25 cellular contexts compared by ENCODE assay signal in genomic region chr1:15122331-15122730, GRCh38. TPM values are rescaled to one million over a fixed set of nuclear protein-coding genes. Genes with fewer than 3 reads are reported as not detected.
DNase-seq lines count a peak whose midpoint lies in the region; ATAC-seq and TF ChIP-seq lines count a peak whose summit lies in the region.
"Had no signal": no experiment of that assay in that cellular context is flagged by ENCODE, and none has a peak within 500 bp of the region (broad histone marks: within the 10 kb centered on the region; RNA-seq: fewer than 3 reads in every experiment).

No MANE protein-coding gene starts in this region.

- H3K9me2 ChIP-seq in GM23338 (ENCODE audit: insufficient read depth) = 0 out of 2 replicates have a peak, but pooled peaks cover 3% of the 10 kb centered on the region

- no peak overlapping the region for H3K4me3 ChIP-seq in GM23338
- no peak overlapping the region for H3K4me3 ChIP-seq in HEK293 (ENCODE audit: low read depth, low read length)
- H3K4me3 ChIP-seq in foreskin fibroblast (ENCODE audit: low read depth in 1 of 2, low read length in 2 of 2) = no peak overlapping the region
- H3K4me3 ChIP-seq: BLaER1 had no signal

- H3K36me3 ChIP-seq in GM23338 (ENCODE audit: insufficient read depth) (no peaks in the 10 kb centered on the region), HEK293 (ENCODE audit: control insufficient read depth in 2 of 2, insufficient read depth in 1 of 2, low read length in 2 of 2) (no peaks in the 10 kb centered on the region)
- H3K36me3 ChIP-seq: BE2C, BLaER1 had no signal

- H3K27ac Mint-ChIP-seq in GM23338 = no peak overlapping the region
- H3K27ac Mint-ChIP-seq in WTC11 = no peak overlapping the region
- H3K27ac Mint-ChIP-seq: CD4-positive, alpha-beta memory T cell; CD4-positive, CD25-positive, alpha-beta regulatory T cell had no signal

- no peak overlapping the region for H3K4me3 Mint-ChIP-seq in GM23338
- no peak overlapping the region for H3K4me3 Mint-ChIP-seq in WTC11
- H3K4me3 Mint-ChIP-seq: CD14-positive monocyte; CD4-positive, alpha-beta memory T cell; CD4-positive, CD25-positive, alpha-beta regulatory T cell; CD8-positive, alpha-beta memory T cell had no signal

- H3K27me3 Mint-ChIP-seq in GM23338 (ENCODE audit: insufficient read depth, low read depth, poor library complexity) = peaks cover 4% of the 10 kb centered on the region
- no peaks in the 10 kb centered on the region for H3K27me3 Mint-ChIP-seq in WTC11 (ENCODE audit: low read depth)
- H3K27me3 Mint-ChIP-seq: CD4-positive, CD25-positive, alpha-beta regulatory T cell had no signal

- CTCF ChIA-PET in HEK293 (lab: Yijun Ruan, JAX) = no interaction called here
- CTCF ChIA-PET in WTC11 (lab: Charles Lee) = no interaction called here

- H3K27me3 ChIP-seq in GM23338 (ENCODE audit: insufficient read depth) = no peaks in the 10 kb centered on the region
- H3K27me3 ChIP-seq: BE2C, BLaER1 had no signal

- no peaks in the 10 kb centered on the region for H3F3A ChIP-seq in GM23338 (replicated peaks; ENCODE audit: low read depth)

- no peak overlapping the region for H3K4me2 ChIP-seq in GM23338
- H3K4me2 ChIP-seq: BLaER1 had no signal

- no peaks in the 10 kb centered on the region for H3K9me3 Mint-ChIP-seq in GM23338
- no peaks in the 10 kb centered on the region for H3K9me3 Mint-ChIP-seq in WTC11
- H3K9me3 Mint-ChIP-seq: CD14-positive monocyte; CD4-positive, alpha-beta memory T cell; CD4-positive, CD25-positive, alpha-beta regulatory T cell; CD8-positive, alpha-beta memory T cell had no signal

- H3K27ac ChIP-seq in GM23338 (ENCODE audit: low read depth) = no peak overlapping the region
- H3K27ac ChIP-seq in HEK293 (ENCODE audit: extremely low read depth, low read depth, low read length) = no peak overlapping the region
- H3K27ac ChIP-seq: BLaER1 had no signal

- no peak overlapping the region for H2AFZ ChIP-seq in GM23338

- H3K9me3 ChIP-seq in HEK293 (ENCODE audit: control insufficient read depth, insufficient read depth, low read depth, low read length) = no peaks in the 10 kb centered on the region
- H3K9me3 ChIP-seq: BE2C, BLaER1 had no signal

- ATAC-seq in GM23338 (peak; percentile 61), WTC11 (peak; percentile 36; the same call in 1 of the 2 replicates), omental fat pad (ENCODE audit: low FRiP score) (no peak)

- H3K4me1 Mint-ChIP-seq in GM23338 (no peaks in the 10 kb centered on the region; the same call in 2 of the 3 replicates), WTC11 (peaks cover 17% of the 10 kb centered on the region)
- H3K4me1 Mint-ChIP-seq: CD14-positive monocyte; CD4-positive, alpha-beta memory T cell; CD4-positive, CD25-positive, alpha-beta regulatory T cell; CD8-positive, alpha-beta memory T cell had no signal

- no peaks in the 10 kb centered on the region for H3K4me1 ChIP-seq in GM23338 (ENCODE audit: insufficient read depth)
- H3K4me1 ChIP-seq in HEK293 (ENCODE audit: control insufficient read depth, insufficient read depth, low read length) = no peaks in the 10 kb centered on the region
- H3K4me1 ChIP-seq: BE2C, BLaER1 had no signal

- no peaks in the 10 kb centered on the region for H3K79me2 ChIP-seq in GM23338 (replicated peaks; ENCODE audit: insufficient read depth)

- DNase-seq in GM23338 (ENCODE audit: low spot score) = no peak
- no peak for DNase-seq in WTC11 (ENCODE audit: low spot score)
- DNase-seq in posterior vena cava (ENCODE audit: low spot score) = peak; percentile 20
- no peak for DNase-seq in activated naive CD4-positive, alpha-beta T cell treated with anti-CD3 and anti-CD28 coated beads, Interleukin-2, amount 50 U/mL, for 16 hours
- no peak for DNase-seq in omental fat pad (ENCODE audit: low spot score)
- no peak for DNase-seq in foreskin fibroblast
- DNase-seq in NCI-H1092 treated with DMSO at 0.1 percent for 48 hours (lab: John Stamatoyannopoulos, UW) = no peak
- DNase-seq: 8988T; ACHN; BE2C; C1 segment of cervical spinal cord; CD4-positive, alpha-beta memory T cell; CD4-positive, CD25-positive, alpha-beta regulatory T cell; CD8-positive, alpha-beta memory T cell; COR-L47; DMS 273 treated with DMSO at 0.1 percent for 48 hours; DMS153; DMS53; DMS79; DND-41; EL; GF-D8 had no signal

- intact Hi-C loops in posterior vena cava (cut with DNase I) = no loop called here

- TF ChIP-seq CTCF in GM23338 (conservative IDR thresholded peaks at IDR 0.05; ENCODE audit: low read depth in 2 of 2) = no peak
- TF ChIP-seq CTCF in HEK293 (tag by site-specific recombination; IDR thresholded peaks at IDR 0.05) = no peak
- no peak for TF ChIP-seq CTCF in WTC11 (IDR thresholded peaks at IDR 0.05)
- TF ChIP-seq CTCF in omental fat pad (IDR thresholded peaks at IDR 0.05) = no peak
- no peak for TF ChIP-seq CTCF in foreskin fibroblast (IDR thresholded peaks at IDR 0.05; ENCODE audit: low read depth, low read length)

- POLR2A ChIA-PET in HEK293 (lab: Yijun Ruan, JAX) = no interaction called here
- POLR2A ChIA-PET in WTC11 (lab: Charles Lee) = no interaction called here

- no peaks in the 10 kb centered on the region for H3K36me3 Mint-ChIP-seq in GM23338 (ENCODE audit: low read depth)
- no peaks in the 10 kb centered on the region for H3K36me3 Mint-ChIP-seq in WTC11
- H3K36me3 Mint-ChIP-seq: CD14-positive monocyte; CD4-positive, alpha-beta memory T cell; CD4-positive, CD25-positive, alpha-beta regulatory T cell; CD8-positive, alpha-beta memory T cell had no signal

- H4K20me1 ChIP-seq in GM23338 (replicated peaks; ENCODE audit: insufficient read depth) = no peaks in the 10 kb centered on the region
- H4K20me1 ChIP-seq: BLaER1 had no signal

TF ChIP-seq in GM23338, 12 proteins besides CTCF, POLR2A, EP300 and RAD21 (continues in another document):
- TF ChIP-seq CREB1 (CRISPR knock-in tag; IDR thresholded peaks at IDR 0.05; ENCODE audit: low read depth) = no peak
- TF ChIP-seq JUNB (IDR thresholded peaks at IDR 0.05; ENCODE audit: unreplicated experiment) = no peak
- no peak for TF ChIP-seq NANOG (IDR thresholded peaks at IDR 0.05; ENCODE audit: borderline replicate concordance)

TF ChIP-seq in HEK293, 187 proteins besides CTCF, POLR2A, EP300 and RAD21:
- TF ChIP-seq INSM2 (tag by site-specific recombination; IDR thresholded peaks at IDR 0.05) (no peak), ZNF114 (tag by site-specific recombination; IDR thresholded peaks at IDR 0.05) (no peak), ZSCAN23 (tag by site-specific recombination; IDR thresholded peaks at IDR 0.05) (no peak), ZIC2 (tag by site-specific recombination; IDR thresholded peaks at IDR 0.05) (peak; percentile 94)
TF ChIP-seq in HEK293: peak in this region for 1.

TF ChIP-seq in WTC11, 78 proteins besides CTCF, POLR2A, EP300 and RAD21 (continues in another document):
- TF ChIP-seq ZNF423 (CRISPR knock-in tag; IDR thresholded peaks at IDR 0.05) = peak; percentile 58
- TF ChIP-seq ZNF281 (CRISPR knock-in tag; IDR thresholded peaks at IDR 0.05) = no peak
- TF ChIP-seq CBFB (CRISPR knock-in tag; IDR thresholded peaks at IDR 0.05; ENCODE audit: low read depth) = no peak
- TF ChIP-seq ZNF317 (CRISPR knock-in tag; IDR thresholded peaks at IDR 0.05; ENCODE audit: borderline replicate concordance, low read depth) = no peak
- TF ChIP-seq ATF2 (CRISPR knock-in tag; IDR thresholded peaks at IDR 0.05; ENCODE audit: borderline replicate concordance, low read depth) = no peak
- TF ChIP-seq USF1 (CRISPR knock-in tag; IDR thresholded peaks at IDR 0.05) = no peak

RNA-seq across cellular contexts. Expression of gene TMEM51, which starts 31.2 kb away (rescaled TPM):
- 5.2 and 7.9 TPM in 2 replicates for total RNA-seq in GM23338 (2014; rRNA removed; shearing (Covaris generic))
- polyA plus RNA-seq in GM23338 (2016; fragmentation: Nextera tagmentation; extraction: Ambion mirVana) = 4.0 and 4.7 TPM in 2 replicates
- total RNA-seq in WTC11 (2021) (9.2 to 10.4 TPM (median 9.4 TPM) in 3 replicates), posterior vena cava (1 to 10 TPM; 4.3 to 6.4 TPM), omental fat pad (1 to 10 TPM; 3.3 to 8.6 (median 4.4) TPM)
- total RNA-seq: CD4-positive, CD25-positive, alpha-beta regulatory T cell had no signal
- polyA plus RNA-seq: CD4-positive, alpha-beta memory T cell; CD4-positive, CD25-positive, alpha-beta regulatory T cell; CD8-positive, alpha-beta memory T cell had no signal
